In the genomic region with DNA sequence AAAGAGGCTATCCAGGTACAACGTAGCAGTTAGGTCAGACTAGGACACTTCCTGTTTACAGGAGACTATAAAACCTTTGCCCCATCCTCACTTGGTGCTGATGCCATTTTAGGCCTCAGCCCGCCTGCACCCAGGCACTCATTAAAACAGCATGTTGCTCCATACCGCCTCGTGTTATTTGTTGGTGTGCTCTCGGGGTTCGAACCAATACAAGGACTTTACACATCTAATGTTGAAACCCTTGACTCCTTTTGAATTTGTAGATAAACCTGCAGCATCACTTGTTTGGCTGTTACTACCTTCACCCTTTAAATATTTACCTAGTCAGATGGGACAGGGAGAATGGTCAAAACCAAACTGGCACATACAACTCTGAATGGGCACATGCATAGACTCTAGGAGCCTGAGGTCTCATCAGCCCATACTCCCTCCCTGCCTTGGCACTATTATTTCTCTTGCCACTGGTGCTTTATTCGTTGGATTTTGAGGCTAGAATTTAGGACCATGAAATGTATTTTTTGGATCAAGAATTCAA, we compare ENCODE assay signal across 31 cellular contexts. TPM values are rescaled to one million over a fixed set of nuclear protein-coding genes. Genes with fewer than 3 reads are reported as not detected.
"Had no signal": no experiment of that assay in that cellular context is flagged by ENCODE, and none has a peak within 500 bp of the region (broad histone marks: within the 10 kb centered on the region; RNA-seq: fewer than 3 reads in every experiment).

No MANE protein-coding gene starts in this region.

- H3K4me3 ChIP-seq: colonic mucosa, gastrocnemius medialis, hepatocyte, lower lobe of right lung, psoas muscle, smooth muscle cell, upper lobe of left lung, vagina had no signal

- H2AFZ ChIP-seq: hepatocyte, parathyroid adenoma had no signal

- H3K4me1 ChIP-seq: colonic mucosa, gastrocnemius medialis, lower lobe of right lung, parathyroid adenoma, psoas muscle, upper lobe of left lung had no signal

- H3K27me3 Mint-ChIP-seq: naive B cell; stimulated activated memory B cell treated with anti-CD40 and anti-IgM and Interleukin-4, amounts not matched to agents 10 μg/mL and 1 μg/mL and 100 μg/mL, for 72 hours; stimulated activated naive CD8-positive, alpha-beta T cell treated with anti-CD3 and anti-CD28 coated beads, Interleukin-15, amount 100 ng/mL, for 72 hours had no signal

- H3K9ac ChIP-seq: parathyroid adenoma had no signal

- H3K27ac Mint-ChIP-seq: activated naive CD4-positive, alpha-beta T cell treated with anti-CD3 and anti-CD28 coated beads, Interleukin-2, amount 50 U/mL, for 72 hours; activated T-cell treated with anti-CD3 and anti-CD28 coated beads, Interleukin-2, amount 50 U/mL, for 72 hours; immature natural killer cell; mesothelial cell of epicardium; naive B cell; nephron progenitor cell; stimulated activated memory B cell treated with anti-CD40 and anti-IgM and Interleukin-4, amounts not matched to agents 10 μg/mL and 1 μg/mL and 100 μg/mL, for 72 hours; stimulated activated naive CD8-positive, alpha-beta T cell treated with anti-CD3 and anti-CD28 coated beads, Interleukin-15, amount 100 ng/mL, for 72 hours had no signal

- H3K4me3 Mint-ChIP-seq: activated T-cell treated with anti-CD3 and anti-CD28 coated beads, Interleukin-2, amount 50 U/mL, for 72 hours; immature natural killer cell; mesothelial cell of epicardium; naive B cell; nephron progenitor cell; stimulated activated memory B cell treated with anti-CD40 and anti-IgM and Interleukin-4, amounts not matched to agents 10 μg/mL and 1 μg/mL and 100 μg/mL, for 72 hours; stimulated activated naive CD8-positive, alpha-beta T cell treated with anti-CD3 and anti-CD28 coated beads, Interleukin-15, amount 100 ng/mL, for 72 hours had no signal

- H3K79me2 ChIP-seq: hepatocyte, parathyroid adenoma had no signal

- DNase-seq: activated CD4-positive, alpha-beta T cell treated with anti-CD3 and anti-CD28 coated beads for 4 hours; activated CD4-positive, alpha-beta T cell treated with anti-CD3 and anti-CD28 coated beads, Interleukin-2, amount 50 U/mL, for 4 hours; activated naive CD4-positive, alpha-beta T cell; activated T-cell treated with anti-CD3 and anti-CD28 coated beads for 4 hours; activated T-cell treated with anti-CD3 and anti-CD28 coated beads, Interleukin-2, amount 50 U/mL, for 72 hours; anterior cingulate cortex; colonic mucosa; effector CD8-positive, alpha-beta T cell; erythroblast; gastrocnemius medialis; immature natural killer cell; lower lobe of right lung; naive B cell; nephron progenitor cell; psoas muscle; stimulated activated CD4-positive, alpha-beta T cell treated with anti-CD3 and anti-CD28 coated beads, Interleukin-1b, Interleukin-23, amount 100 ng/mL, for 48 hours; stimulated activated CD4-positive, alpha-beta T cell treated with anti-CD3 and anti-CD28 coated beads, Interleukin-4, amount 100 ng/mL, for 4 hours; stimulated activated CD8-positive, alpha-beta memory T cell treated with anti-CD3 and anti-CD28 coated beads, Interleukin-4, amount 100 ng/mL, for 48 hours; stimulated activated naive CD8-positive, alpha-beta T cell treated with anti-CD3 and anti-CD28 coated beads, Interleukin-15, amount 100 ng/mL, for 72 hours; substantia nigra; upper lobe of left lung had no signal

- H3K27me3 ChIP-seq: colonic mucosa, gastrocnemius medialis, hepatocyte, upper lobe of left lung, vagina had no signal

- H3K4me2 ChIP-seq: hepatocyte, smooth muscle cell had no signal

- FAIRE-seq: endometrium had no signal

- ATAC-seq: activated naive CD4-positive, alpha-beta T cell treated with anti-CD3 and anti-CD28 coated beads, Interleukin-2, amount 50 U/mL, for 72 hours; activated T-cell treated with anti-CD3 and anti-CD28 coated beads, Interleukin-2, amount 50 U/mL, for 72 hours; gastrocnemius medialis; lower lobe of right lung; psoas muscle; stimulated activated memory B cell treated with anti-CD40 and anti-IgM and Interleukin-4, amounts not matched to agents 10 μg/mL and 1 μg/mL and 100 μg/mL, for 72 hours; stimulated activated naive CD8-positive, alpha-beta T cell treated with anti-CD3 and anti-CD28 coated beads, Interleukin-15, amount 100 ng/mL, for 72 hours had no signal

- H3K27ac ChIP-seq: colonic mucosa, gastrocnemius medialis, hepatocyte, lower lobe of right lung, parathyroid adenoma, psoas muscle, upper lobe of left lung, vagina had no signal

- H3K36me3 Mint-ChIP-seq: immature natural killer cell; naive B cell; stimulated activated memory B cell treated with anti-CD40 and anti-IgM and Interleukin-4, amounts not matched to agents 10 μg/mL and 1 μg/mL and 100 μg/mL, for 72 hours had no signal

- H3K9me3 ChIP-seq: colonic mucosa, gastrocnemius medialis, lower lobe of right lung, upper lobe of left lung, vagina had no signal

- H3K36me3 ChIP-seq: colonic mucosa, gastrocnemius medialis, lower lobe of right lung, upper lobe of left lung, vagina had no signal

- H3K4me1 Mint-ChIP-seq: immature natural killer cell; naive B cell; stimulated activated memory B cell treated with anti-CD40 and anti-IgM and Interleukin-4, amounts not matched to agents 10 μg/mL and 1 μg/mL and 100 μg/mL, for 72 hours; stimulated activated naive CD8-positive, alpha-beta T cell treated with anti-CD3 and anti-CD28 coated beads, Interleukin-15, amount 100 ng/mL, for 72 hours had no signal

RNA-seq across cellular contexts. Expression of gene CHST9, which starts 40.9 kb away (rescaled TPM):
- total RNA-seq: activated naive CD4-positive, alpha-beta T cell treated with anti-CD3 and anti-CD28 coated beads, Interleukin-2, amount 50 U/mL, for 72 hours; activated T-cell treated with anti-CD3 and anti-CD28 coated beads, Interleukin-2, amount 50 U/mL, for 72 hours; dermis microvascular lymphatic vessel endothelial cell; smooth muscle cell; T-helper 1 cell treated with Interleukin-12 subunit alpha and Interleukin-12 subunit beta and Interleukin-4 antibody, amounts not matched to agents 30 ng/mL and 1 ng/mL, for 36 hours had no signal
- polyA plus RNA-seq: immature natural killer cell, smooth muscle cell had no signal
